Comparison of ENCODE assay signal across 9 cellular contexts in the genomic region with DNA sequence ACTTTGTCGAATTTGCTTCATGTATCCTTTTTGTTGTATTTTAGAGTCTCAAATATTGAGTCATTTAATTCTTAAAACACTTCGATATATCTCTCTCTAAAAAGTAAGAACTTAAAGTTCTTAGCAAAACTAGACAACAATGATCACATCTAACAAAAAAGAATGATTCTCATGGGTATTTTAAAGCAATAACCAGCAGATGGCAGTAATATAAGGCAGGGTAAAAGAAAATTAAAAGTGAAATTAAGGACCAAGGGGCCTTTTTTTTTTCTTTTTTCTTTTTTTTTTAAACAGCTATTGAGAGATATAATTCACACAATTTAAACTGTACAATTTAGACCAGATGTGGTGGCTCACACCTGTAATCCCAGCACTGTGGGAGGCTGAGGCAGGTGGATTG. TPM values are rescaled to one million over a fixed set of nuclear protein-coding genes. Genes with fewer than 3 reads are reported as not detected.
DNase-seq lines count a peak whose midpoint lies in the region; ATAC-seq and TF ChIP-seq lines count a peak whose summit lies in the region.
"Had no signal": no experiment of that assay in that cellular context is flagged by ENCODE, and none has a peak within 500 bp of the region (broad histone marks: within the 10 kb centered on the region; RNA-seq: fewer than 3 reads in every experiment).

No MANE protein-coding gene starts in this region.

- no peaks in the 10 kb centered on the region for H3K27me3 Mint-ChIP-seq in neural crest cell (ENCODE audit: low read depth)

- DNase-seq in DMS53 treated with DMSO at 0.1 percent for 48 hours (lab: John Stamatoyannopoulos, UW; ENCODE audit: unreplicated experiment), result peak; percentile 29
- DNase-seq in KBM-7, result peak; percentile 38
- DNase-seq in astrocyte of the spinal cord (ENCODE audit: low read depth, low spot score), result peak; percentile 22
- no peak for DNase-seq in neural crest cell (ENCODE audit: low read depth, low spot score)
- DNase-seq in stimulated activated CD4-positive, alpha-beta T cell treated with anti-CD3 and anti-CD28 coated beads, Interleukin-4, amount 100 ng/mL, for 24 hours, result no peak
- DNase-seq: dorsolateral prefrontal cortex had no signal

- no peak overlapping the region for H3K27ac Mint-ChIP-seq in neural crest cell (ENCODE audit: unreplicated experiment)
- H3K27ac Mint-ChIP-seq: nephron had no signal

- TF ChIP-seq CTCF in astrocyte of the spinal cord (IDR thresholded peaks at IDR 0.05; ENCODE audit: low read depth, low read length) (peak; percentile 24), neural crest cell (conservative IDR thresholded peaks at IDR 0.05) (peak; percentile 60)

- ATAC-seq in HG02885 (IDR thresholded peaks at IDR 0.05; ENCODE audit: poor library complexity, unreplicated experiment), result no peak
- ATAC-seq in GM18858 (IDR thresholded peaks at IDR 0.05; ENCODE audit: unreplicated experiment), result no peak

- no peak overlapping the region for H3K4me3 ChIP-seq in astrocyte of the spinal cord (ENCODE audit: low read depth, low read length)
- H3K4me3 ChIP-seq: dorsolateral prefrontal cortex had no signal

- no peaks in the 10 kb centered on the region for H3K4me1 Mint-ChIP-seq in neural crest cell
- H3K4me1 Mint-ChIP-seq: nephron had no signal

- peaks cover 34% of the 10 kb centered on the region for H3K36me3 Mint-ChIP-seq in neural crest cell (ENCODE audit: low read depth)

- in situ Hi-C loops in KBM-7 (cut with MboI; ENCODE audit: low pct_unique_long_range_greater_than_20kb, low sequenced_read_pairs) (no loop called here), astrocyte of the spinal cord (cut with HindIII; ENCODE audit: low sequenced_read_pairs) (no loop called here)

- peaks cover 3% of the 10 kb centered on the region for H3K9me3 Mint-ChIP-seq in neural crest cell
- H3K9me3 Mint-ChIP-seq: nephron had no signal

- H3K4me3 Mint-ChIP-seq in neural crest cell, result no peak overlapping the region
- H3K4me3 Mint-ChIP-seq: nephron had no signal

RNA-seq across cellular contexts. Expression of gene AOX1, which starts 9.9 kb away (rescaled TPM):
- total RNA-seq in neural crest cell, result 2.8 and 4.3 TPM in 2 replicates

RNA-seq across cellular contexts. Expression of gene SGO2, which starts 50.0 kb away (rescaled TPM):
- total RNA-seq in neural crest cell, result 33.1 and 33.5 TPM in 2 replicates

Comparison
In these comparisons a context has a peak if more than half of its experiments do, and no peak if none do; other contexts are left out.
1. DNase-seq: peak in DMS53 treated with DMSO at 0.1 percent for 48 hours (single experiment), KBM-7 (single experiment) and astrocyte of the spinal cord (single experiment); none in neural crest cell (single experiment) and stimulated activated CD4-positive, alpha-beta T cell treated with anti-CD3 and anti-CD28 coated beads, Interleukin-4, amount 100 ng/mL, for 24 hours (single experiment).